Comparison of ENCODE assay signal across 1 cellular context in genomic region chr9:14347408-14348224, GRCh38.
TF ChIP-seq lines count a peak whose summit lies in the region.

No MANE protein-coding gene starts in this region.

TF ChIP-seq in SK-N-SH, 30 proteins besides CTCF, POLR2A, EP300 and RAD21 (continued from another document):
- TF ChIP-seq, protein P1, sequence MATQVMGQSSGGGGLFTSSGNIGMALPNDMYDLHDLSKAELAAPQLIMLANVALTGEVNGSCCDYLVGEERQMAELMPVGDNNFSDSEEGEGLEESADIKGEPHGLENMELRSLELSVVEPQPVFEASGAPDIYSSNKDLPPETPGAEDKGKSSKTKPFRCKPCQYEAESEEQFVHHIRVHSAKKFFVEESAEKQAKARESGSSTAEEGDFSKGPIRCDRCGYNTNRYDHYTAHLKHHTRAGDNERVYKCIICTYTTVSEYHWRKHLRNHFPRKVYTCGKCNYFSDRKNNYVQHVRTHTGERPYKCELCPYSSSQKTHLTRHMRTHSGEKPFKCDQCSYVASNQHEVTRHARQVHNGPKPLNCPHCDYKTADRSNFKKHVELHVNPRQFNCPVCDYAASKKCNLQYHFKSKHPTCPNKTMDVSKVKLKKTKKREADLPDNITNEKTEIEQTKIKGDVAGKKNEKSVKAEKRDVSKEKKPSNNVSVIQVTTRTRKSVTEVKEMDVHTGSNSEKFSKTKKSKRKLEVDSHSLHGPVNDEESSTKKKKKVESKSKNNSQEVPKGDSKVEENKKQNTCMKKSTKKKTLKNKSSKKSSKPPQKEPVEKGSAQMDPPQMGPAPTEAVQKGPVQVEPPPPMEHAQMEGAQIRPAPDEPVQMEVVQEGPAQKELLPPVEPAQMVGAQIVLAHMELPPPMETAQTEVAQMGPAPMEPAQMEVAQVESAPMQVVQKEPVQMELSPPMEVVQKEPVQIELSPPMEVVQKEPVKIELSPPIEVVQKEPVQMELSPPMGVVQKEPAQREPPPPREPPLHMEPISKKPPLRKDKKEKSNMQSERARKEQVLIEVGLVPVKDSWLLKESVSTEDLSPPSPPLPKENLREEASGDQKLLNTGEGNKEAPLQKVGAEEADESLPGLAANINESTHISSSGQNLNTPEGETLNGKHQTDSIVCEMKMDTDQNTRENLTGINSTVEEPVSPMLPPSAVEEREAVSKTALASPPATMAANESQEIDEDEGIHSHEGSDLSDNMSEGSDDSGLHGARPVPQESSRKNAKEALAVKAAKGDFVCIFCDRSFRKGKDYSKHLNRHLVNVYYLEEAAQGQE (IDR thresholded peaks at IDR 0.05; ENCODE audit: low read depth, low read length), result no peak
- TF ChIP-seq TAF1 (IDR thresholded peaks at IDR 0.05; ENCODE audit: borderline replicate concordance, low read depth, low read length), result no peak
- no peak for TF ChIP-seq CHD2 (IDR thresholded peaks at IDR 0.05; ENCODE audit: low read length, partially characterized antibody)
- TF ChIP-seq RCOR1 (IDR thresholded peaks at IDR 0.05; ENCODE audit: low read length), result no peak
- no peak for TF ChIP-seq FOSL2 (IDR thresholded peaks at IDR 0.05; ENCODE audit: borderline replicate concordance, low read depth)
- TF ChIP-seq EZH2phosphoT487 (IDR thresholded peaks at IDR 0.05; ENCODE audit: borderline replicate concordance, low read depth), result no peak
- no peak for TF ChIP-seq TEAD4 (IDR thresholded peaks at IDR 0.05; ENCODE audit: borderline replicate concordance, insufficient read depth)
- TF ChIP-seq MXI1 (IDR thresholded peaks at IDR 0.05; ENCODE audit: low read depth, low read length), result no peak
- TF ChIP-seq, protein P2, sequence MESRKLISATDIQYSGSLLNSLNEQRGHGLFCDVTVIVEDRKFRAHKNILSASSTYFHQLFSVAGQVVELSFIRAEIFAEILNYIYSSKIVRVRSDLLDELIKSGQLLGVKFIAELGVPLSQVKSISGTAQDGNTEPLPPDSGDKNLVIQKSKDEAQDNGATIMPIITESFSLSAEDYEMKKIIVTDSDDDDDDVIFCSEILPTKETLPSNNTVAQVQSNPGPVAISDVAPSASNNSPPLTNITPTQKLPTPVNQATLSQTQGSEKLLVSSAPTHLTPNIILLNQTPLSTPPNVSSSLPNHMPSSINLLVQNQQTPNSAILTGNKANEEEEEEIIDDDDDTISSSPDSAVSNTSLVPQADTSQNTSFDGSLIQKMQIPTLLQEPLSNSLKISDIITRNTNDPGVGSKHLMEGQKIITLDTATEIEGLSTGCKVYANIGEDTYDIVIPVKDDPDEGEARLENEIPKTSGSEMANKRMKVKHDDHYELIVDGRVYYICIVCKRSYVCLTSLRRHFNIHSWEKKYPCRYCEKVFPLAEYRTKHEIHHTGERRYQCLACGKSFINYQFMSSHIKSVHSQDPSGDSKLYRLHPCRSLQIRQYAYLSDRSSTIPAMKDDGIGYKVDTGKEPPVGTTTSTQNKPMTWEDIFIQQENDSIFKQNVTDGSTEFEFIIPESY (IDR thresholded peaks at IDR 0.05; ENCODE audit: borderline replicate concordance, low read depth), result no peak
